ENCODE assay signal across 1 cellular context in the genomic region with DNA sequence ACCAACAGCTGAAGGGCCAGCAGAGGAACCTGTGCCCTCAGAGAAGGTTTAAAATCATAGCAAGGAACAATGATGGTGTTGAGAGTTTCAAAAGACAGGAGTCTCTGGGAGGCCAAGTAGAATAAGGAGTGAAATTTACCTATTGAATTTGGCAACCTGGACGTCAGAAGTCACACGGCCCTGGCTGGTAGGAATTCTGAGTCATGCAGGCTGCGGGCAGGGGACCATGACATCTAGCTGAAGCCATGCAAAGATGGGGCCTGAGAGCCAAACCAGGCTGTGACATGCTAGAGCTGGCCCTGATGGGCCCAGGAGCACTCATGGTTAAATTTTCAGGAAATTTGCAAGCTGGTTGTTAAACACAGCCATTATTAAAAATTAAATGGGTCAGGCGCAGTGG.
TF ChIP-seq lines count a peak whose summit lies in the region.

No MANE protein-coding gene starts in this region.

TF ChIP-seq in K562, 482 proteins besides CTCF, POLR2A, EP300 and RAD21 (continued from another document):
- TF ChIP-seq, protein P1, sequence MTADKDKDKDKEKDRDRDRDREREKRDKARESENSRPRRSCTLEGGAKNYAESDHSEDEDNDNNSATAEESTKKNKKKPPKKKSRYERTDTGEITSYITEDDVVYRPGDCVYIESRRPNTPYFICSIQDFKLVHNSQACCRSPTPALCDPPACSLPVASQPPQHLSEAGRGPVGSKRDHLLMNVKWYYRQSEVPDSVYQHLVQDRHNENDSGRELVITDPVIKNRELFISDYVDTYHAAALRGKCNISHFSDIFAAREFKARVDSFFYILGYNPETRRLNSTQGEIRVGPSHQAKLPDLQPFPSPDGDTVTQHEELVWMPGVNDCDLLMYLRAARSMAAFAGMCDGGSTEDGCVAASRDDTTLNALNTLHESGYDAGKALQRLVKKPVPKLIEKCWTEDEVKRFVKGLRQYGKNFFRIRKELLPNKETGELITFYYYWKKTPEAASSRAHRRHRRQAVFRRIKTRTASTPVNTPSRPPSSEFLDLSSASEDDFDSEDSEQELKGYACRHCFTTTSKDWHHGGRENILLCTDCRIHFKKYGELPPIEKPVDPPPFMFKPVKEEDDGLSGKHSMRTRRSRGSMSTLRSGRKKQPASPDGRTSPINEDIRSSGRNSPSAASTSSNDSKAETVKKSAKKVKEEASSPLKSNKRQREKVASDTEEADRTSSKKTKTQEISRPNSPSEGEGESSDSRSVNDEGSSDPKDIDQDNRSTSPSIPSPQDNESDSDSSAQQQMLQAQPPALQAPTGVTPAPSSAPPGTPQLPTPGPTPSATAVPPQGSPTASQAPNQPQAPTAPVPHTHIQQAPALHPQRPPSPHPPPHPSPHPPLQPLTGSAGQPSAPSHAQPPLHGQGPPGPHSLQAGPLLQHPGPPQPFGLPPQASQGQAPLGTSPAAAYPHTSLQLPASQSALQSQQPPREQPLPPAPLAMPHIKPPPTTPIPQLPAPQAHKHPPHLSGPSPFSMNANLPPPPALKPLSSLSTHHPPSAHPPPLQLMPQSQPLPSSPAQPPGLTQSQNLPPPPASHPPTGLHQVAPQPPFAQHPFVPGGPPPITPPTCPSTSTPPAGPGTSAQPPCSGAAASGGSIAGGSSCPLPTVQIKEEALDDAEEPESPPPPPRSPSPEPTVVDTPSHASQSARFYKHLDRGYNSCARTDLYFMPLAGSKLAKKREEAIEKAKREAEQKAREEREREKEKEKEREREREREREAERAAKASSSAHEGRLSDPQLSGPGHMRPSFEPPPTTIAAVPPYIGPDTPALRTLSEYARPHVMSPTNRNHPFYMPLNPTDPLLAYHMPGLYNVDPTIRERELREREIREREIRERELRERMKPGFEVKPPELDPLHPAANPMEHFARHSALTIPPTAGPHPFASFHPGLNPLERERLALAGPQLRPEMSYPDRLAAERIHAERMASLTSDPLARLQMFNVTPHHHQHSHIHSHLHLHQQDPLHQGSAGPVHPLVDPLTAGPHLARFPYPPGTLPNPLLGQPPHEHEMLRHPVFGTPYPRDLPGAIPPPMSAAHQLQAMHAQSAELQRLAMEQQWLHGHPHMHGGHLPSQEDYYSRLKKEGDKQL (CRISPR knock-in tag; IDR thresholded peaks at IDR 0.05; ENCODE audit: borderline replicate concordance): no peak
TF ChIP-seq in K562: peak in this region for 6.
